8 cellular contexts compared by ENCODE assay signal in genomic region chr1:178724386-178724733, GRCh38. TPM values are rescaled to one million over a fixed set of nuclear protein-coding genes. Genes with fewer than 3 reads are reported as not detected.
DNase-seq lines count a peak whose midpoint lies in the region; ATAC-seq and TF ChIP-seq lines count a peak whose summit lies in the region.

No MANE protein-coding gene starts in this region.

- DNase-seq in CD4-positive, alpha-beta memory T cell = no peak
- DNase-seq in MM.1S = no peak
- no peak for DNase-seq in effector memory CD4-positive, alpha-beta T cell
- DNase-seq in hypothalamus (lab: John Stamatoyannopoulos, UW) = no peak
- DNase-seq in NCI-H1105 treated with DMSO at 0.1 percent for 48 hours (lab: John Stamatoyannopoulos, UW) = no peak

- peaks cover 12 to 27% (median 16%) of the 10 kb centered on the region in 4 donors for H3K4me1 Mint-ChIP-seq in CD4-positive, alpha-beta memory T cell

- peak overlapping the region; percentile 78 to 90 (median 86) for H3K4me3 Mint-ChIP-seq in CD4-positive, alpha-beta memory T cell

- peaks cover 0 to 2% (median 0%) of the 10 kb centered on the region in 8 donors for H3K9me3 Mint-ChIP-seq in CD4-positive, alpha-beta memory T cell

- no peaks in the 10 kb centered on the region for H3K9me2 ChIP-seq in MM.1S (replicated peaks; ENCODE audit: insufficient read depth, low read length)

- TF ChIP-seq CTCF in MM.1S (IDR thresholded peaks at IDR 0.05; ENCODE audit: low read length) (no peak), neutrophil (IDR thresholded peaks at IDR 0.05) (no peak)

- H3F3A ChIP-seq in MM.1S (ENCODE audit: insufficient read depth, low read length) = peaks cover 7% of the 10 kb centered on the region; the same call in 1 of the 2 replicates

- no peak overlapping the region for H3K27ac ChIP-seq in CD4-positive, alpha-beta memory T cell (ENCODE audit: low read depth, low read length)
- no peak overlapping the region for H3K27ac ChIP-seq in MM.1S (ENCODE audit: low read length)
- no peak overlapping the region for H3K27ac ChIP-seq in effector memory CD4-positive, alpha-beta T cell (ENCODE audit: insufficient read depth, low read length, poor library complexity, severe bottlenecking)
- peak overlapping the region; percentile 90 for H3K27ac ChIP-seq in neutrophil

- CTCF ChIA-PET in CD4-positive, alpha-beta memory T cell (lab: Charles Lee; ENCODE audit: partially characterized antibody) = no interaction called here

- H3K79me2 ChIP-seq in MM.1S (ENCODE audit: low read length) = peaks cover 19% of the 10 kb centered on the region

- peak overlapping the region; percentile 28 to 59 for H3K4me3 ChIP-seq in CD4-positive, alpha-beta memory T cell (ENCODE audit: low read length in 2 of 2)
- H3K4me3 ChIP-seq in MM.1S (ENCODE audit: low read length) = peak overlapping the region; percentile 85
- H3K4me3 ChIP-seq in effector memory CD4-positive, alpha-beta T cell (ENCODE audit: insufficient read depth, low read depth, low read length, poor library complexity, severe bottlenecking) = peak overlapping the region; percentile 68
- H3K4me3 ChIP-seq in neutrophil (ENCODE audit: low read depth in 1 of 2, low read length in 1 of 2) = peak overlapping the region; percentile 74 to 92

- no peaks in the 10 kb centered on the region for H4K20me1 ChIP-seq in MM.1S (ENCODE audit: insufficient read depth, low read length)

- H3K36me3 Mint-ChIP-seq in CD4-positive, alpha-beta memory T cell = peaks cover 0 to 3% of the 10 kb centered on the region in 2 donors

- H3K36me3 ChIP-seq in CD4-positive, alpha-beta memory T cell (ENCODE audit: insufficient read depth, low read length) = no peaks in the 10 kb centered on the region
- H3K36me3 ChIP-seq in MM.1S (replicated peaks; ENCODE audit: insufficient read depth, low read length) (no peaks in the 10 kb centered on the region), neutrophil (no peaks in the 10 kb centered on the region)
- H3K36me3 ChIP-seq in effector memory CD4-positive, alpha-beta T cell (ENCODE audit: control insufficient read depth, insufficient read depth, low read length) = no peaks in the 10 kb centered on the region

- no peaks in the 10 kb centered on the region for H3K9me3 ChIP-seq in CD4-positive, alpha-beta memory T cell (ENCODE audit: control insufficient read depth in 1 of 2, low read length in 2 of 2)
- H3K9me3 ChIP-seq in MM.1S (replicated peaks; ENCODE audit: insufficient read depth, low read length) (no peaks in the 10 kb centered on the region), neutrophil (no peaks in the 10 kb centered on the region)
- no peaks in the 10 kb centered on the region for H3K9me3 ChIP-seq in effector memory CD4-positive, alpha-beta T cell (ENCODE audit: control insufficient read depth, low read length)

- intact Hi-C loops in CD4-positive, alpha-beta memory T cell (cut with micrococcal nuclease) = no loop called here

- H3K27ac Mint-ChIP-seq in CD4-positive, alpha-beta memory T cell = peak overlapping the region; percentile 24 to 86 (median 63)

- POLR2A ChIA-PET in CD4-positive, alpha-beta memory T cell (lab: Charles Lee; ENCODE audit: partially characterized antibody) = interaction anchor here (1.2 to 1.7 kb wide), 2 partner anchors 179 to 183 kb away, joined by 3 to 4 read pairs; no protein-coding TSS in a partner anchor

- no peaks in the 10 kb centered on the region for H3K27me3 ChIP-seq in CD4-positive, alpha-beta memory T cell (ENCODE audit: insufficient read depth, low read length)
- no peaks in the 10 kb centered on the region for H3K27me3 ChIP-seq in MM.1S (replicated peaks; ENCODE audit: insufficient read depth, low read length)
- no peaks in the 10 kb centered on the region for H3K27me3 ChIP-seq in effector memory CD4-positive, alpha-beta T cell (replicated peaks; ENCODE audit: control insufficient read depth, insufficient read depth, low read length, poor library complexity, severe bottlenecking)
- H3K27me3 ChIP-seq in neutrophil = no peaks in the 10 kb centered on the region

- peak overlapping the region; percentile 92 for H2AFZ ChIP-seq in MM.1S (ENCODE audit: low read length)

- ATAC-seq in HG02938 (IDR thresholded peaks at IDR 0.05; ENCODE audit: unreplicated experiment) (no peak), GM19452 (IDR thresholded peaks at IDR 0.05; ENCODE audit: unreplicated experiment) (no peak)

- peaks cover 14% of the 10 kb centered on the region for H3K4me1 ChIP-seq in CD4-positive, alpha-beta memory T cell (ENCODE audit: insufficient read depth, low read length)
- H3K4me1 ChIP-seq in MM.1S (ENCODE audit: low read length) (peaks cover 10% of the 10 kb centered on the region; the same call in 1 of the 2 replicates), neutrophil (ENCODE audit: control insufficient read depth in 1 of 2, insufficient read depth in 1 of 2, low read depth in 1 of 2, low read length in 1 of 2) (peaks cover 18 to 20% of the 10 kb centered on the region in 2 experiments)
- H3K4me1 ChIP-seq in effector memory CD4-positive, alpha-beta T cell (ENCODE audit: control insufficient read depth, insufficient read depth, low read length, poor library complexity, severe bottlenecking) = no peaks in the 10 kb centered on the region

- peak overlapping the region; percentile 75 for H3K9ac ChIP-seq in MM.1S (ENCODE audit: low read length)

- peak overlapping the region; percentile 59 for H3K4me2 ChIP-seq in MM.1S (ENCODE audit: low read depth, low read length)

- H3K27me3 Mint-ChIP-seq in CD4-positive, alpha-beta memory T cell = peaks cover 1 to 8% of the 10 kb centered on the region in 2 donors

RNA-seq across cellular contexts. Expression of gene RALGPS2, which starts 0.7 kb away (rescaled TPM):
- total RNA-seq in CD4-positive, alpha-beta memory T cell = 10 to 100 TPM; 12.4 to 15.0 TPM
- polyA plus RNA-seq in CD4-positive, alpha-beta memory T cell = 1 to 10 TPM; 1.6 to 3.3 TPM
